8 cellular contexts compared by ENCODE assay signal in genomic region chr19:48636859-48637448, GRCh38. TPM values are rescaled to one million over a fixed set of nuclear protein-coding genes. Genes with fewer than 3 reads are reported as not detected.
A peak's percentile ranks its signal among the peaks of the same experiment; 100 is the strongest.
DNase-seq lines count a peak whose midpoint lies in the region; ATAC-seq and TF ChIP-seq lines count a peak whose summit lies in the region.

TSS of gene DBP (minus strand) at chr19:48637379. CDS start at chr19:48636994, 385 bp downstream.

- H3K27me3 ChIP-seq in ACC112 (ENCODE audit: insufficient read depth, low read length) = no peaks in the 10 kb centered on the region; the same call in 1 of the 2 replicates
- no peaks in the 10 kb centered on the region for H3K27me3 ChIP-seq in mammary epithelial cell (ENCODE audit: insufficient read depth, low read length)
- no peaks in the 10 kb centered on the region for H3K27me3 ChIP-seq in tibial nerve

- H3K9me3 ChIP-seq in mammary epithelial cell (replicated peaks; ENCODE audit: insufficient read depth, low read length) = no peaks in the 10 kb centered on the region
- H3K9me3 ChIP-seq in tibial nerve = no peaks in the 10 kb centered on the region

- TF ChIP-seq CTCF in mammary epithelial cell (conservative IDR thresholded peaks at IDR 0.05 in 1 of 2, IDR thresholded peaks at IDR 0.05 in 1 of 2; ENCODE audit: extremely low read depth in 1 of 2, insufficient read depth in 1 of 2, low read depth in 1 of 2, low read length in 2 of 2) (peak in 1 of 2 donors; percentile 23), lower leg skin (IDR thresholded peaks at IDR 0.05) (no peak), tibial nerve (IDR thresholded peaks at IDR 0.05) (peak in 3 of 5 experiments; percentile 17 to 27 (median 19))

- ATAC-seq in GM18502 (IDR thresholded peaks at IDR 0.05; ENCODE audit: poor library complexity, unreplicated experiment) (no peak), HG03354 (IDR thresholded peaks at IDR 0.05; ENCODE audit: poor library complexity, severe bottlenecking, unreplicated experiment) (no peak)

- WGBS in mammary epithelial cell (ENCODE audit: low coverage, missing lambda C conversion rate) = 3% methylated on average over 18 of the region's 40 CpGs
- 0% methylated on average over 20 to 27 of the region's 40 CpGs for WGBS in lower leg skin, 2 donors
- WGBS in tibial nerve, 2 donors = 0 to 1% methylated on average over 17 to 30 of the region's 40 CpGs

- H3K4me1 ChIP-seq in ACC112 (ENCODE audit: control insufficient read depth, insufficient read depth, low read length, unreplicated experiment) (peaks cover 25% of the 10 kb centered on the region), mammary epithelial cell (ENCODE audit: insufficient read depth, low read length) (peaks cover 46% of the 10 kb centered on the region), tibial nerve (peaks cover 0 to 59% (median 40%) of the 10 kb centered on the region in 4 donors)

- DNase-seq in NCI-H69 (lab: John Stamatoyannopoulos, UW) (peak; percentile 83), mammary epithelial cell (no peak), lower leg skin (ENCODE audit: low spot score in 2 of 2) (peak in 1 of 2 donors; percentile 94), tibial nerve (ENCODE audit: low spot score in 2 of 2) (no peak)

- H2AFZ ChIP-seq in ACC112 (ENCODE audit: low read length, unreplicated experiment) = peak within 1 kb of the TSS; percentile 84
- peak within 1 kb of the TSS; percentile 81 for H2AFZ ChIP-seq in mammary epithelial cell (ENCODE audit: low read depth, low read length)

- TF ChIP-seq POLR2A in GM15510 (IDR thresholded peaks at IDR 0.05; ENCODE audit: borderline replicate concordance, extremely low read depth, insufficient read length) = peak; percentile 44
- TF ChIP-seq POLR2A in lower leg skin (IDR thresholded peaks at IDR 0.05) = no peak
- TF ChIP-seq POLR2A in tibial nerve (IDR thresholded peaks at IDR 0.05) = no peak

- peak within 1 kb of the TSS; percentile 39 for H3K9ac ChIP-seq in mammary epithelial cell (ENCODE audit: insufficient read depth, low read length)

- H3K79me2 ChIP-seq in ACC112 (ENCODE audit: control insufficient read depth, insufficient read depth, low read length, unreplicated experiment) = no peaks in the 10 kb centered on the region
- H3K79me2 ChIP-seq in mammary epithelial cell (ENCODE audit: insufficient read depth, low read length) = no peaks in the 10 kb centered on the region

- H3K4me2 ChIP-seq in mammary epithelial cell (ENCODE audit: insufficient read depth, low read depth, low read length) = peak within 1 kb of the TSS; percentile 69

- dilution Hi-C loops in mammary epithelial cell (cut with HindIII; ENCODE audit: low sequenced_read_pairs) = no loop called here

- intact Hi-C loops in mammary epithelial cell (cut with micrococcal nuclease) = loop anchor here (1.0 kb wide), 1 partner anchor 18 kb away; the partner anchor contains the start of genes RPL18 and SPHK2
- intact Hi-C loops in lower leg skin (cut with DNase I; ENCODE audit: low total_unique reads) = no loop called here

- H3K4me3 ChIP-seq in ACC112 (ENCODE audit: low read depth, low read length) (peak within 1 kb of the TSS; percentile 81), mammary epithelial cell (replicated peaks in 1 of 3; ENCODE audit: insufficient read depth in 1 of 3, low read depth in 2 of 3, low read length in 3 of 3) (peak within 1 kb of the TSS; percentile 38 to 70 (median 51)), lower leg skin (ENCODE audit: low read depth, poor library complexity, severe bottlenecking) (peak within 1 kb of the TSS; percentile 59), tibial nerve (peak within 1 kb of the TSS; percentile 49 to 85 (median 64))

- no TSS peak for BruUV-seq in mammary epithelial cell (replicated peaks; lab: Mats Ljungman, UMichigan)

- TF ChIP-seq EP300 in tibial nerve (IDR thresholded peaks at IDR 0.05) = no peak

- H3K27ac ChIP-seq in ACC112 (ENCODE audit: low read depth, low read length) (peak within 1 kb of the TSS; percentile 73), mammary epithelial cell (ENCODE audit: insufficient read depth, low read depth, low read length) (peak within 1 kb of the TSS; percentile 45), tibial nerve (peak within 1 kb of the TSS; percentile 94 to 99 (median 99))

- in situ Hi-C loops in mammary epithelial cell (cut with MboI; ENCODE audit: low sequenced_read_pairs in 2 of 2) = loop anchor here in 1 of 2 donors (25.0 kb wide), 1 partner anchor 350 kb away; the partner anchor contains the start of genes GYS1 and RUVBL2

- CTCF ChIA-PET in mammary epithelial cell (lab: Charles Lee; ENCODE audit: low non-redundant PET) = no interaction called here

- H4K20me1 ChIP-seq in mammary epithelial cell (ENCODE audit: insufficient read depth, low read length) = no peaks in the 10 kb centered on the region

- no peaks in the 10 kb centered on the region for H3K36me3 ChIP-seq in ACC112 (ENCODE audit: insufficient read depth, low read length)
- no peaks in the 10 kb centered on the region for H3K36me3 ChIP-seq in mammary epithelial cell (ENCODE audit: insufficient read depth, low read length)
- peaks cover 0 to 7% (median 0%) of the 10 kb centered on the region in 3 donors for H3K36me3 ChIP-seq in tibial nerve

RNA-seq across cellular contexts. Expression of gene DBP, which starts in this region (rescaled TPM):
- 1 to 10 TPM in 1 of 2 donors, under 1 TPM in 1; 0.73 to 2.2 TPM for total RNA-seq in mammary epithelial cell
- polyA plus RNA-seq in mammary epithelial cell = 0.69 TPM
- not detected for polyA minus RNA-seq in mammary epithelial cell
- total RNA-seq in lower leg skin = 10 to 100 TPM; 21.1 to 41.6 (median 24.8) TPM
- total RNA-seq in tibial nerve = 10 to 100 TPM in 2 of 4 donors, 1 to 10 TPM in 2; 2.4 to 20.1 (median 10.1) TPM

Comparison
In these comparisons a context has a peak if more than half of its experiments do, and no peak if none do; other contexts are left out.
1. H3K27ac ChIP-seq: peak in every context shown above with its lines; median percentile 99 in tibial nerve; 73 in ACC112; 45 in mammary epithelial cell.
2. CTCF ChIP-seq: peak in tibial nerve (3 of 5); none in lower leg skin (0 of 3).
3. Peak in every context shown above with its lines, with median percentiles within 50 percentile points of each other: H3K4me3 ChIP-seq.